In the genomic region with DNA sequence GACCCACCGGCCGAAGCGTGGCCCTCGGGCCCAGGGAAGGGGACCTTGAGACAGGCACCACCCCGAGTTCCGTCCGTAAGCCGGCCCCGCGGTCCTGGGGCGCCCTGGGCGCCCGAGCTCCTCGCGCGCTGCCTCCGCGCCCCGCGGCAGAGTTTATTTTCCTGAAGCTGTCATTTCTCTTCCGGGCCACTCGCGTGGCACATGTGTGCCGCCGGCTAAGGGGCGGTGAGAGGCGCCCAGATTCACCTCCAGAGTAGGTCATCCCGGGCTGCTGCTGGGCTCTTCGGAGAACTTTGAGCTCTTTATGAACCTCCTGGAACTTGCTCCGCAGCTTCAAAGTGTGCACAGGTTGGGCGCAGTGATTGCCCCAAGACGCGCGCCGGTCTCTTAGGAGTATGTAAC, we compare ENCODE assay signal across 3 cellular contexts.
TF ChIP-seq lines count a peak whose summit lies in the region.

No MANE protein-coding gene starts in this region.

TF ChIP-seq in HCT116, 20 proteins besides CTCF, POLR2A, EP300 and RAD21:
- peak; percentile 22; the same call in 1 of the 2 replicates for TF ChIP-seq POLR2AphosphoS5 (IDR thresholded peaks at IDR 0.05; ENCODE audit: low read depth, low read length)
- no peak for TF ChIP-seq FOSL1 (IDR thresholded peaks at IDR 0.05; ENCODE audit: low read depth)
- peak; percentile 83; the same call in 1 of the 2 replicates for TF ChIP-seq ZFX (IDR thresholded peaks at IDR 0.05)

TF ChIP-seq in GM12878, 131 proteins besides CTCF, POLR2A, EP300 and RAD21:
- TF ChIP-seq MXI1 (IDR thresholded peaks at IDR 0.05; ENCODE audit: low read depth, low read length) = 0 out of 2 replicates have a peak, but pooled peaks have one; percentile 8
- 0 out of 2 replicates have a peak, but pooled peaks have one; percentile 15 for TF ChIP-seq SMAD5 (IDR thresholded peaks at IDR 0.05; ENCODE audit: low read depth)
- no peak for TF ChIP-seq JUNB (IDR thresholded peaks at IDR 0.05)
- peak; percentile 38; the same call in 1 of the 2 replicates for TF ChIP-seq NR2C1 (IDR thresholded peaks at IDR 0.05)
- TF ChIP-seq PAX5 (IDR thresholded peaks at IDR 0.05; ENCODE audit: borderline replicate concordance, low read depth, low read length) = no peak
- no peak for TF ChIP-seq CHD2 (IDR thresholded peaks at IDR 0.05; ENCODE audit: borderline replicate concordance, low read depth, low read length)
- TF ChIP-seq NR2C2 (IDR thresholded peaks at IDR 0.05; ENCODE audit: borderline replicate concordance, control insufficient read depth, insufficient read length, low read depth) = no peak
- no peak for TF ChIP-seq EED (IDR thresholded peaks at IDR 0.05; ENCODE audit: low read depth)
- TF ChIP-seq SIN3A (IDR thresholded peaks at IDR 0.05; ENCODE audit: low read depth, low read length) = peak; percentile 2; the same call in 1 of the 2 replicates
- TF ChIP-seq ZZZ3 (IDR thresholded peaks at IDR 0.05; ENCODE audit: control insufficient read depth, insufficient read length, low read depth) = no peak
- TF ChIP-seq, protein P1, sequence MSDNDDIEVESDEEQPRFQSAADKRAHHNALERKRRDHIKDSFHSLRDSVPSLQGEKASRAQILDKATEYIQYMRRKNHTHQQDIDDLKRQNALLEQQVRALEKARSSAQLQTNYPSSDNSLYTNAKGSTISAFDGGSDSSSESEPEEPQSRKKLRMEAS (IDR thresholded peaks at IDR 0.05; ENCODE audit: low read depth, low read length) = no peak
- TF ChIP-seq TCF7 (IDR thresholded peaks at IDR 0.05; ENCODE audit: borderline replicate concordance) = no peak
- no peak for TF ChIP-seq JUND (IDR thresholded peaks at IDR 0.05; ENCODE audit: low read depth, low read length)
- TF ChIP-seq FOXK2 (IDR thresholded peaks at IDR 0.05) = no peak

TF ChIP-seq in HepG2, 621 proteins besides CTCF, POLR2A, EP300 and RAD21 (continues in another document):
- TF ChIP-seq ZNF224 (CRISPR knock-in tag; IDR thresholded peaks at IDR 0.05) = 0 out of 2 replicates have a peak, but pooled peaks have one; percentile 6
- TF ChIP-seq, protein P2, sequence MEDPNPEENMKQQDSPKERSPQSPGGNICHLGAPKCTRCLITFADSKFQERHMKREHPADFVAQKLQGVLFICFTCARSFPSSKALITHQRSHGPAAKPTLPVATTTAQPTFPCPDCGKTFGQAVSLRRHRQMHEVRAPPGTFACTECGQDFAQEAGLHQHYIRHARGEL (CRISPR knock-in tag; IDR thresholded peaks at IDR 0.05) = no peak
- TF ChIP-seq ZNF816 (CRISPR knock-in tag; IDR thresholded peaks at IDR 0.05; ENCODE audit: borderline replicate concordance) = 0 out of 2 replicates have a peak, but pooled peaks have one; percentile 11
- no peak for TF ChIP-seq HOXD1 (CRISPR knock-in tag; IDR thresholded peaks at IDR 0.05)
- TF ChIP-seq, protein P3, sequence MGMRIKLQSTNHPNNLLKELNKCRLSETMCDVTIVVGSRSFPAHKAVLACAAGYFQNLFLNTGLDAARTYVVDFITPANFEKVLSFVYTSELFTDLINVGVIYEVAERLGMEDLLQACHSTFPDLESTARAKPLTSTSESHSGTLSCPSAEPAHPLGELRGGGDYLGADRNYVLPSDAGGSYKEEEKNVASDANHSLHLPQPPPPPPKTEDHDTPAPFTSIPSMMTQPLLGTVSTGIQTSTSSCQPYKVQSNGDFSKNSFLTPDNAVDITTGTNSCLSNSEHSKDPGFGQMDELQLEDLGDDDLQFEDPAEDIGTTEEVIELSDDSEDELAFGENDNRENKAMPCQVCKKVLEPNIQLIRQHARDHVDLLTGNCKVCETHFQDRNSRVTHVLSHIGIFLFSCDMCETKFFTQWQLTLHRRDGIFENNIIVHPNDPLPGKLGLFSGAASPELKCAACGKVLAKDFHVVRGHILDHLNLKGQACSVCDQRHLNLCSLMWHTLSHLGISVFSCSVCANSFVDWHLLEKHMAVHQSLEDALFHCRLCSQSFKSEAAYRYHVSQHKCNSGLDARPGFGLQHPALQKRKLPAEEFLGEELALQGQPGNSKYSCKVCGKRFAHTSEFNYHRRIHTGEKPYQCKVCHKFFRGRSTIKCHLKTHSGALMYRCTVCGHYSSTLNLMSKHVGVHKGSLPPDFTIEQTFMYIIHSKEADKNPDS (CRISPR knock-in tag; IDR thresholded peaks at IDR 0.05) = 0 out of 2 replicates have a peak, but pooled peaks have one; percentile 4
- 0 out of 2 replicates have a peak, but pooled peaks have one; percentile 6 for TF ChIP-seq ZNF230 (CRISPR knock-in tag; IDR thresholded peaks at IDR 0.05)
- TF ChIP-seq, protein P4, sequence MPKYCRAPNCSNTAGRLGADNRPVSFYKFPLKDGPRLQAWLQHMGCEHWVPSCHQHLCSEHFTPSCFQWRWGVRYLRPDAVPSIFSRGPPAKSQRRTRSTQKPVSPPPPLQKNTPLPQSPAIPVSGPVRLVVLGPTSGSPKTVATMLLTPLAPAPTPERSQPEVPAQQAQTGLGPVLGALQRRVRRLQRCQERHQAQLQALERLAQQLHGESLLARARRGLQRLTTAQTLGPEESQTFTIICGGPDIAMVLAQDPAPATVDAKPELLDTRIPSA (CRISPR knock-in tag; IDR thresholded peaks at IDR 0.05; ENCODE audit: borderline replicate concordance) = no peak
- 0 out of 2 replicates have a peak, but pooled peaks have one; percentile 69 for TF ChIP-seq ZXDC (CRISPR knock-in tag; IDR thresholded peaks at IDR 0.05)
- TF ChIP-seq, protein P5, sequence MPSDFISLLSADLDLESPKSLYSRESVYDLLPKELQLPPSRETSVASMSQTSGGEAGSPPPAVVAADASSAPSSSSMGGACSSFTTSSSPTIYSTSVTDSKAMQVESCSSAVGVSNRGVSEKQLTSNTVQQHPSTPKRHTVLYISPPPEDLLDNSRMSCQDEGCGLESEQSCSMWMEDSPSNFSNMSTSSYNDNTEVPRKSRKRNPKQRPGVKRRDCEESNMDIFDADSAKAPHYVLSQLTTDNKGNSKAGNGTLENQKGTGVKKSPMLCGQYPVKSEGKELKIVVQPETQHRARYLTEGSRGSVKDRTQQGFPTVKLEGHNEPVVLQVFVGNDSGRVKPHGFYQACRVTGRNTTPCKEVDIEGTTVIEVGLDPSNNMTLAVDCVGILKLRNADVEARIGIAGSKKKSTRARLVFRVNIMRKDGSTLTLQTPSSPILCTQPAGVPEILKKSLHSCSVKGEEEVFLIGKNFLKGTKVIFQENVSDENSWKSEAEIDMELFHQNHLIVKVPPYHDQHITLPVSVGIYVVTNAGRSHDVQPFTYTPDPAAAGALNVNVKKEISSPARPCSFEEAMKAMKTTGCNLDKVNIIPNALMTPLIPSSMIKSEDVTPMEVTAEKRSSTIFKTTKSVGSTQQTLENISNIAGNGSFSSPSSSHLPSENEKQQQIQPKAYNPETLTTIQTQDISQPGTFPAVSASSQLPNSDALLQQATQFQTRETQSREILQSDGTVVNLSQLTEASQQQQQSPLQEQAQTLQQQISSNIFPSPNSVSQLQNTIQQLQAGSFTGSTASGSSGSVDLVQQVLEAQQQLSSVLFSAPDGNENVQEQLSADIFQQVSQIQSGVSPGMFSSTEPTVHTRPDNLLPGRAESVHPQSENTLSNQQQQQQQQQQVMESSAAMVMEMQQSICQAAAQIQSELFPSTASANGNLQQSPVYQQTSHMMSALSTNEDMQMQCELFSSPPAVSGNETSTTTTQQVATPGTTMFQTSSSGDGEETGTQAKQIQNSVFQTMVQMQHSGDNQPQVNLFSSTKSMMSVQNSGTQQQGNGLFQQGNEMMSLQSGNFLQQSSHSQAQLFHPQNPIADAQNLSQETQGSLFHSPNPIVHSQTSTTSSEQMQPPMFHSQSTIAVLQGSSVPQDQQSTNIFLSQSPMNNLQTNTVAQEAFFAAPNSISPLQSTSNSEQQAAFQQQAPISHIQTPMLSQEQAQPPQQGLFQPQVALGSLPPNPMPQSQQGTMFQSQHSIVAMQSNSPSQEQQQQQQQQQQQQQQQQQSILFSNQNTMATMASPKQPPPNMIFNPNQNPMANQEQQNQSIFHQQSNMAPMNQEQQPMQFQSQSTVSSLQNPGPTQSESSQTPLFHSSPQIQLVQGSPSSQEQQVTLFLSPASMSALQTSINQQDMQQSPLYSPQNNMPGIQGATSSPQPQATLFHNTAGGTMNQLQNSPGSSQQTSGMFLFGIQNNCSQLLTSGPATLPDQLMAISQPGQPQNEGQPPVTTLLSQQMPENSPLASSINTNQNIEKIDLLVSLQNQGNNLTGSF (CRISPR knock-in tag; IDR thresholded peaks at IDR 0.05) = 0 out of 2 replicates have a peak, but pooled peaks have one; percentile 8
- peak; percentile 45 for TF ChIP-seq AGO2 (optimal IDR thresholded peaks at IDR 0.05; ENCODE audit: low read depth, low read length)
- no peak for TF ChIP-seq PHF20 (CRISPR knock-in tag; IDR thresholded peaks at IDR 0.05)
- peak; percentile 44; the same call in 1 of the 2 replicates for TF ChIP-seq SAP130 (CRISPR knock-in tag; IDR thresholded peaks at IDR 0.05; ENCODE audit: low read depth)
- no peak for TF ChIP-seq JUND (CRISPR knock-in tag; IDR thresholded peaks at IDR 0.05)
- 0 out of 2 replicates have a peak, but pooled peaks have one; percentile 20 for TF ChIP-seq MTF1 (CRISPR knock-in tag; IDR thresholded peaks at IDR 0.05)
- TF ChIP-seq ZNF335 (CRISPR knock-in tag; IDR thresholded peaks at IDR 0.05) = 0 out of 2 replicates have a peak, but pooled peaks have one; percentile 28
- TF ChIP-seq, protein P6, sequence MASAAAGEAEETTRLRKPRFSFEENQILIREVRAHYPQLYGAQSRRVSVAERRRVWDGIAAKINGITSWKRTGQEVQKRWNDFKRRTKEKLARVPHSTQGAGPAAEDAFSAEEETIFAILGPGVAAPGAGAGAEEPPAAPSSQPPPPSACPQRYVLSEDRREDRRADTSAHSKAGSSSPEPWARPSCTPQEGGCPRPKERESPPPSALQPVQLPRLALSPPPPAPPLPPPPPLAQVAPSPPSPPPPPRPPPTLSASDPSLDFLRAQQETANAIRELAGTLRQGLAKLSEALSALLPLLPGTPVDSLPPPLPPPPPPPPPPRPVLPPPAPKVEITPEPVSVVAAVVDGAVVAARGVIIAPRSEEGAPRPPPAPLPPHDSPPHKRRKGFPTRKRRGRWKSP (CRISPR knock-in tag; IDR thresholded peaks at IDR 0.05) = 0 out of 2 replicates have a peak, but pooled peaks have one; percentile 47
- TF ChIP-seq, protein P7, sequence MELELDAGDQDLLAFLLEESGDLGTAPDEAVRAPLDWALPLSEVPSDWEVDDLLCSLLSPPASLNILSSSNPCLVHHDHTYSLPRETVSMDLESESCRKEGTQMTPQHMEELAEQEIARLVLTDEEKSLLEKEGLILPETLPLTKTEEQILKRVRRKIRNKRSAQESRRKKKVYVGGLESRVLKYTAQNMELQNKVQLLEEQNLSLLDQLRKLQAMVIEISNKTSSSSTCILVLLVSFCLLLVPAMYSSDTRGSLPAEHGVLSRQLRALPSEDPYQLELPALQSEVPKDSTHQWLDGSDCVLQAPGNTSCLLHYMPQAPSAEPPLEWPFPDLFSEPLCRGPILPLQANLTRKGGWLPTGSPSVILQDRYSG (CRISPR knock-in tag; IDR thresholded peaks at IDR 0.05) = 0 out of 2 replicates have a peak, but pooled peaks have one; percentile 7
- no peak for TF ChIP-seq LCORL (IDR thresholded peaks at IDR 0.05)
- TF ChIP-seq LCORL (CRISPR knock-in tag; IDR thresholded peaks at IDR 0.05) = no peak
- peak; percentile 45; the same call in 1 of the 2 replicates for TF ChIP-seq SIN3A (IDR thresholded peaks at IDR 0.05; ENCODE audit: borderline replicate concordance, low read depth, low read length)
- 0 out of 2 replicates have a peak, but pooled peaks have one; percentile 33 for TF ChIP-seq ISX (CRISPR knock-in tag; conservative IDR thresholded peaks at IDR 0.05)
- TF ChIP-seq ZNF431 (CRISPR knock-in tag; IDR thresholded peaks at IDR 0.05; ENCODE audit: borderline replicate concordance, low read depth) = 0 out of 2 replicates have a peak, but pooled peaks have one; percentile 19
- 0 out of 2 replicates have a peak, but pooled peaks have one; percentile 9 for TF ChIP-seq HIVEP1 (CRISPR knock-in tag; IDR thresholded peaks at IDR 0.05)
- no peak for TF ChIP-seq JDP2 (CRISPR knock-in tag; IDR thresholded peaks at IDR 0.05; ENCODE audit: borderline replicate concordance)
- no peak for TF ChIP-seq SNAI1 (CRISPR knock-in tag; IDR thresholded peaks at IDR 0.05; ENCODE audit: borderline replicate concordance)
- TF ChIP-seq KLF12 (CRISPR knock-in tag; IDR thresholded peaks at IDR 0.05; ENCODE audit: borderline replicate concordance) = peak; percentile 40; the same call in 1 of the 2 replicates
- TF ChIP-seq ZNF629 (CRISPR knock-in tag; conservative IDR thresholded peaks at IDR 0.05) = 0 out of 2 replicates have a peak, but pooled peaks have one; percentile 6
- no peak for TF ChIP-seq ZBTB3 (CRISPR knock-in tag; IDR thresholded peaks at IDR 0.05; ENCODE audit: borderline replicate concordance, low read depth)
- TF ChIP-seq ZNF263 (CRISPR knock-in tag; IDR thresholded peaks at IDR 0.05) = 0 out of 2 replicates have a peak, but pooled peaks have one; percentile 4
- peak; percentile 96 for TF ChIP-seq KDM5A (IDR thresholded peaks at IDR 0.05; ENCODE audit: borderline replicate concordance, low read length)
- 0 out of 2 replicates have a peak, but pooled peaks have one; percentile 4 for TF ChIP-seq DR1 (CRISPR knock-in tag; IDR thresholded peaks at IDR 0.05)
- no peak for TF ChIP-seq ZBTB21 (CRISPR knock-in tag; IDR thresholded peaks at IDR 0.05)
- TF ChIP-seq HNRNPL (IDR thresholded peaks at IDR 0.05; ENCODE audit: low read depth, low read length) = no peak
- peak; percentile 66; the same call in 1 of the 3 replicates for TF ChIP-seq MXI1 (IDR thresholded peaks at IDR 0.05; ENCODE audit: borderline replicate concordance, low read depth, low read length)
- TF ChIP-seq PAX8 (CRISPR knock-in tag; IDR thresholded peaks at IDR 0.05; ENCODE audit: borderline replicate concordance) = 0 out of 2 replicates have a peak, but pooled peaks have one; percentile 1
- peak; percentile 17; the same call in 1 of the 2 replicates for TF ChIP-seq HOXA5 (CRISPR knock-in tag; IDR thresholded peaks at IDR 0.05)
- TF ChIP-seq, protein P8, sequence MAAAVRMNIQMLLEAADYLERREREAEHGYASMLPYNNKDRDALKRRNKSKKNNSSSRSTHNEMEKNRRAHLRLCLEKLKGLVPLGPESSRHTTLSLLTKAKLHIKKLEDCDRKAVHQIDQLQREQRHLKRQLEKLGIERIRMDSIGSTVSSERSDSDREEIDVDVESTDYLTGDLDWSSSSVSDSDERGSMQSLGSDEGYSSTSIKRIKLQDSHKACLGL (CRISPR knock-in tag; IDR thresholded peaks at IDR 0.05) = peak; percentile 22; the same call in 1 of the 2 replicates
- TF ChIP-seq NFIB (CRISPR knock-in tag; IDR thresholded peaks at IDR 0.05; ENCODE audit: borderline replicate concordance) = no peak
- 0 out of 2 replicates have a peak, but pooled peaks have one; percentile 2 for TF ChIP-seq ZNF446 (CRISPR knock-in tag; IDR thresholded peaks at IDR 0.05)
- TF ChIP-seq NR2C2 (CRISPR knock-in tag; IDR thresholded peaks at IDR 0.05; ENCODE audit: borderline replicate concordance) = peak; percentile 49; the same call in 1 of the 2 replicates
